In the genomic region with DNA sequence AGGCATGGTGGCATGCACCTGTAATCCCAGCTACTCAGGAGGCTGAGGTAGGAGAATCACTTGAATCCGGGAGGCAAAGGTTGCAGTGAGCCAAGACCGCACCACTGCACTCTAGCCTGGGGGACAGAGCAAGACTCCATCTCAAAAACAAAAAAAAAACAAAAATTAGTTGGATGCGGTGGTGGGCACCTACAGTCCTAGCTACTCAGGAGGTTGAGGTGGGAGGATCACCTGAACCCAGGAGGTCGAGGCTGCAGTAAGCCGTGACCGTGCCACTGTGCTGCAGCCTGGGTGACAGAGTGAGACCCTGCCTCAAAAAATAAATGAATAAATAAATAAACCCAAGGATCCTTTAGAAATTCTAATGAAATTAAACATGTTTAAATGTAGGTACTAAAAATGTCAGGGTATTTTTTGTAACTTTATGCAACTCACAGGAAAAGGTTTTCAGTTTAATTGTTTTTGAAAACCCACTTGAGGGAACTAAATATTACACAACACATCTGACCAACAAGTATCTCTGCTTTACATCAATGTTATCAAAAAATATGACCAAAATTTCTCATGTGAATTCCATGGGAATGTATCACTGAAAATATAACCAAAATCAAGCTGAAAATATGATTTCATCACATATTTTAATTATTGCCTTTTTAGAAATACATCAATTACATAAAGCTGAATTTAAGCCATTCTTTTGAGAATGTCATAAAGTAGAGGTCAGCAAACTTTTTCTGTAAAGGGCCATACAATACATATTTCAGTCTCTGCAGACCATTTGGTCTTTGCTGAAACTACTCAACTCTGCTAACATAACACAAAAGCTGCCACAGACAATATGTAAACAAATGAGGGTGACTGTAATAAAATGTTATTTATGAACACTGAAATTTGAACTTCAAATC, we compare ENCODE assay signal across 20 cellular contexts. TPM values are rescaled to one million over a fixed set of nuclear protein-coding genes. Genes with fewer than 3 reads are reported as not detected.
A peak's percentile ranks its signal among the peaks of the same experiment; 100 is the strongest.
DNase-seq lines count a peak whose midpoint lies in the region; ATAC-seq and TF ChIP-seq lines count a peak whose summit lies in the region.
"Had no signal": no experiment of that assay in that cellular context is flagged by ENCODE, and none has a peak within 500 bp of the region (broad histone marks: within the 10 kb centered on the region; RNA-seq: fewer than 3 reads in every experiment).

No MANE protein-coding gene starts in this region.

- peaks cover 6% of the 10 kb centered on the region; the same call in 1 of the 2 replicates for H3F3A ChIP-seq in GM23248 (ENCODE audit: insufficient read depth)

- H3K9ac ChIP-seq in GM23248, result no peak overlapping the region

- TF ChIP-seq EP300 in transverse colon (IDR thresholded peaks at IDR 0.05; ENCODE audit: low read depth), result no peak

- H3K9me2 ChIP-seq in GM23248 (ENCODE audit: insufficient read depth), result no peaks in the 10 kb centered on the region

- 0 out of 2 replicates have a peak overlapping the region, but pooled peaks have one; percentile 2 for H3K27ac ChIP-seq in GM23248
- peak overlapping the region in 3 of 4 donors; percentile 21 to 67 (median 33) for H3K27ac ChIP-seq in transverse colon
- no peak overlapping the region for H3K27ac ChIP-seq in RWPE1
- H3K27ac ChIP-seq: skin epidermis, thoracic aorta had no signal

- WGBS in GM23248 (ENCODE audit: low coverage in 1 of 2, low lambda C conversion rate in 2 of 2, missing lambda C conversion rate in 2 of 2), 2 experiments, result 92% methylated on average over 6 of the region's 6 CpGs
- WGBS in transverse colon (ENCODE audit: low coverage in 1 of 2), 2 donors, result 84 to 95% methylated on average over 6 of the region's 6 CpGs

- no peaks in the 10 kb centered on the region for H3K9me3 ChIP-seq in GM23248 (ENCODE audit: low read depth)
- H3K9me3 ChIP-seq in transverse colon, result no peaks in the 10 kb centered on the region
- H3K9me3 ChIP-seq: thoracic aorta had no signal

- in situ Hi-C loops in GM23248 (cut with MboI) (no loop called here), transverse colon (cut with MboI; ENCODE audit: low pct_ligation_motif_present in 1 of 4, low pct_unique_long_range_greater_than_20kb in 1 of 4, low sequenced_read_pairs in 3 of 4) (no loop called here)

- CTCF ChIA-PET in RWPE1 (lab: Yijun Ruan, JAX), result no interaction called here

- POLR2A ChIA-PET in RWPE1 (lab: Yijun Ruan, JAX; ENCODE audit: low non-redundant PET), result no interaction called here

- no peaks in the 10 kb centered on the region for H4K20me1 ChIP-seq in GM23248 (ENCODE audit: insufficient read depth)

- intact Hi-C loops in transverse colon (cut with DNase I; ENCODE audit: low total_unique reads), result no loop called here

- no peak overlapping the region for H3K4me3 ChIP-seq in GM23248
- no peak overlapping the region for H3K4me3 ChIP-seq in fibroblast of pulmonary artery (replicated peaks; ENCODE audit: low read depth, low read length)
- H3K4me3 ChIP-seq in transverse colon, result no peak overlapping the region
- H3K4me3 ChIP-seq: skin epidermis, thoracic aorta had no signal

- H3K27me3 ChIP-seq in GM23248 (replicated peaks; ENCODE audit: insufficient read depth) (no peaks in the 10 kb centered on the region), transverse colon (no peaks in the 10 kb centered on the region)

- no peak overlapping the region for H2AFZ ChIP-seq in GM23248

- no peak for TF ChIP-seq CTCF in fibroblast of pulmonary artery (IDR thresholded peaks at IDR 0.05; ENCODE audit: low read length, missing control alignments)
- TF ChIP-seq CTCF in transverse colon (IDR thresholded peaks at IDR 0.05), result no peak
- TF ChIP-seq CTCF in RWPE1 (conservative IDR thresholded peaks at IDR 0.05; ENCODE audit: low read depth), result no peak

- H3K36me3 ChIP-seq in GM23248 (ENCODE audit: low read depth) (0 out of 2 replicates have a peak, but pooled peaks cover 5% of the 10 kb centered on the region), transverse colon (no peaks in the 10 kb centered on the region)

- ATAC-seq in SK-N-SH treated with all-trans-retinoic acid at 6 μM for 48 hours (peak; percentile 80), GM19328 (IDR thresholded peaks at IDR 0.05; ENCODE audit: unreplicated experiment) (no peak)
- ATAC-seq: left colon had no signal

- no peak for TF ChIP-seq POLR2A in transverse colon (IDR thresholded peaks at IDR 0.05)

- DNase-seq in GM23248, result peak; percentile 15
- DNase-seq in fibroblast of pulmonary artery (ENCODE audit: low read depth), result peak; percentile 54
- DNase-seq in transverse colon, result no peak
- no peak for DNase-seq in pons (ENCODE audit: low spot score)
- no peak for DNase-seq in RWPE1 (ENCODE audit: low spot score)
- DNase-seq: activated CD4-positive, alpha-beta T cell treated with anti-CD3 and anti-CD28 coated beads, Interleukin-2, amount 50 U/mL, for 1 hour; activated naive CD4-positive, alpha-beta T cell treated with anti-CD3 and anti-CD28 coated beads, Interleukin-2, amount 50 U/mL, for 16 hours; activated T-cell treated with anti-CD3 and anti-CD28 coated beads for 4 hours; CD4-positive, CD25-positive, alpha-beta regulatory T cell; dermis blood vessel endothelial cell; DMS53; left colon; NCI-H1694 treated with DMSO at 0.1 percent for 48 hours; NCI-H446 treated with DMSO at 0.1 percent for 48 hours; nucleus accumbens; stimulated activated CD4-positive, alpha-beta T cell treated with anti-CD3 and anti-CD28 coated beads, Interleukin-4, amount 100 ng/mL, for 4 hours had no signal

- H3K4me2 ChIP-seq in GM23248 (ENCODE audit: unreplicated experiment), result no peak overlapping the region

- H3K4me1 ChIP-seq in GM23248 (ENCODE audit: insufficient read depth) (peaks cover 15% of the 10 kb centered on the region), transverse colon (peaks cover 0 to 21% (median 12%) of the 10 kb centered on the region in 4 donors)

- peaks cover 100% of the 10 kb centered on the region for H3K79me2 ChIP-seq in GM23248 (ENCODE audit: insufficient read depth)

TF ChIP-seq in SK-N-SH treated with all-trans-retinoic acid at 6 μM for 48 hours, 23 proteins besides CTCF, POLR2A, EP300 and RAD21:
- TF ChIP-seq ZNF8 (CRISPR knock-in tag; IDR thresholded peaks at IDR 0.05) (no peak), ISL1 (CRISPR knock-in tag; IDR thresholded peaks at IDR 0.05) (peak; percentile 76)

RNA-seq across cellular contexts. Expression of a gene that starts 23.9 kb away (rescaled TPM):
- 10.2 and 14.1 TPM in 2 replicates for total RNA-seq in GM23248 (2014; rRNA removed; shearing (Covaris generic))
- polyA plus RNA-seq in GM23248 (2016; fragmentation: Nextera tagmentation; extraction: Ambion mirVana), result 12.7 and 13.4 TPM in 2 replicates
- total RNA-seq in transverse colon, result 10 to 100 TPM; 16.5 to 28.6 (median 23.1) TPM

RNA-seq across cellular contexts. Expression of a gene that starts 50.1 kb away (rescaled TPM):
- total RNA-seq in GM23248 (2014; rRNA removed; shearing (Covaris generic)), result 8.2 and 9.2 TPM in 2 replicates
- polyA plus RNA-seq in GM23248 (2016; fragmentation: Nextera tagmentation; extraction: Ambion mirVana), result 6.4 and 6.8 TPM in 2 replicates
- total RNA-seq in transverse colon, result 10 to 100 TPM in 2 of 4 donors, 1 to 10 TPM in 2; 7.0 to 29.5 (median 13.0) TPM

Comparison
In these comparisons a context has a peak if more than half of its experiments do, and no peak if none do; other contexts are left out.
1. DNase-seq: peak in GM23248 (single experiment) and fibroblast of pulmonary artery (single experiment); none in transverse colon (single experiment), pons (single experiment) and RWPE1 (single experiment).